In genomic region chr1:232519186-232519585, GRCh38 we compare ENCODE assay signal across 15 cellular contexts.
DNase-seq lines count a peak whose midpoint lies in the region; ATAC-seq, FAIRE-seq and TF ChIP-seq lines count a peak whose summit lies in the region.
"Had no signal": no experiment of that assay in that cellular context is flagged by ENCODE, and none has a peak within 500 bp of the region (broad histone marks: within the 10 kb centered on the region; RNA-seq: fewer than 3 reads in every experiment).

No MANE protein-coding gene starts in this region.

- peaks cover 0 to 4% (median 0%) of the 10 kb centered on the region in 7 donors for H3K4me1 Mint-ChIP-seq in naive thymus-derived CD4-positive, alpha-beta T cell

- H3K4me3 Mint-ChIP-seq in naive thymus-derived CD4-positive, alpha-beta T cell, result no peak overlapping the region
- H3K4me3 Mint-ChIP-seq: activated naive CD8-positive, alpha-beta T cell; activated T-cell treated with anti-CD3 and anti-CD28 coated beads, Interleukin-2, amount 50 U/mL, for 4 hours had no signal

- H3K4me2 ChIP-seq in HepG2 (ENCODE audit: low read depth, low read length), result no peak overlapping the region

- no peaks in the 10 kb centered on the region for H4K20me1 ChIP-seq in HepG2 (ENCODE audit: insufficient read depth, low read length)

- FAIRE-seq in HepG2 (lab: Jason Lieb, UNC), result no peak

- 8% methylated on average over 9 of the region's 11 CpGs for WGBS in HepG2 (ENCODE audit: low lambda C conversion rate)

- no peaks in the 10 kb centered on the region for H3K9me3 ChIP-seq in naive thymus-derived CD4-positive, alpha-beta T cell (ENCODE audit: control insufficient read depth in 2 of 3, low read length in 3 of 3)
- no peaks in the 10 kb centered on the region for H3K9me3 ChIP-seq in HepG2 (ENCODE audit: low read length)
- H3K9me3 ChIP-seq: body of pancreas had no signal

- BruUV-seq in HepG2 (replicated peaks; lab: Mats Ljungman, UMichigan), result no TSS peak

- TF ChIP-seq EP300 in HepG2 (IDR thresholded peaks at IDR 0.05; ENCODE audit: low read depth in 2 of 2, low read length in 2 of 2), result no peak
- no peak for TF ChIP-seq EP300 in HepG2 (CRISPR knock-in tag; IDR thresholded peaks at IDR 0.05; ENCODE audit: borderline replicate concordance)

- no peaks in the 10 kb centered on the region for H3K9me3 Mint-ChIP-seq in naive thymus-derived CD4-positive, alpha-beta T cell
- H3K9me3 Mint-ChIP-seq: activated T-cell treated with anti-CD3 and anti-CD28 coated beads, Interleukin-2, amount 50 U/mL, for 4 hours had no signal

- no peaks in the 10 kb centered on the region for H3K36me3 ChIP-seq in naive thymus-derived CD4-positive, alpha-beta T cell (ENCODE audit: control insufficient read depth in 2 of 3, insufficient read depth in 3 of 3, low read length in 3 of 3)
- no peaks in the 10 kb centered on the region for H3K36me3 ChIP-seq in HepG2 (replicated peaks in 1 of 2; ENCODE audit: control insufficient read depth in 1 of 2, insufficient read depth in 2 of 2, low read length in 2 of 2)

- peaks cover 0 to 7% of the 10 kb centered on the region in 2 donors for H3K4me1 ChIP-seq in naive thymus-derived CD4-positive, alpha-beta T cell (ENCODE audit: control insufficient read depth in 2 of 2, insufficient read depth in 2 of 2, low read length in 2 of 2)
- H3K4me1 ChIP-seq in HepG2 (ENCODE audit: insufficient read depth, low read length), result no peaks in the 10 kb centered on the region
- H3K4me1 ChIP-seq: body of pancreas had no signal

- intact Hi-C loops in naive thymus-derived CD4-positive, alpha-beta T cell (cut with micrococcal nuclease), result no loop called here
- intact Hi-C loops in HepG2 (cut with micrococcal nuclease; ENCODE audit: unreplicated experiment), result no loop called here

- H3K27ac ChIP-seq in naive thymus-derived CD4-positive, alpha-beta T cell (ENCODE audit: low read depth, low read length), result no peak overlapping the region
- no peak overlapping the region for H3K27ac ChIP-seq in HepG2 (ENCODE audit: extremely low read length, insufficient read depth, low read length)
- H3K27ac ChIP-seq: body of pancreas had no signal

- H3K27me3 Mint-ChIP-seq in naive thymus-derived CD4-positive, alpha-beta T cell, result peaks cover 0 to 30% (median 20%) of the 10 kb centered on the region in 5 donors

- in situ Hi-C loops in HepG2 (cut with HindIII; ENCODE audit: extremely low pct_ligation_motif_present, low pct_unique_long_range_greater_than_20kb), result no loop called here

- no peak overlapping the region for H2AFZ ChIP-seq in HepG2 (ENCODE audit: low read length)

- POLR2A ChIA-PET in naive thymus-derived CD4-positive, alpha-beta T cell (lab: Charles Lee), result no interaction called here
- POLR2A ChIA-PET in HepG2 (lab: Yijun Ruan, JAX), result no interaction called here

- CTCF ChIA-PET in naive thymus-derived CD4-positive, alpha-beta T cell (lab: Charles Lee), result no interaction called here
- CTCF ChIA-PET in HepG2 (lab: Yijun Ruan, JAX; ENCODE audit: low intra/inter-chr PET ratio, low total read pairs), result no interaction called here

- H3K27ac Mint-ChIP-seq in naive thymus-derived CD4-positive, alpha-beta T cell, result no peak overlapping the region
- H3K27ac Mint-ChIP-seq: activated naive CD8-positive, alpha-beta T cell had no signal

- no peaks in the 10 kb centered on the region for H3K27me3 ChIP-seq in naive thymus-derived CD4-positive, alpha-beta T cell (ENCODE audit: control insufficient read depth in 2 of 2, insufficient read depth in 2 of 2, low read length in 2 of 2)
- H3K27me3 ChIP-seq in HepG2 (ENCODE audit: control insufficient read depth in 1 of 2, insufficient read depth in 2 of 2, low read length in 2 of 2), result no peaks in the 10 kb centered on the region; a peak in 1 of 5 replicates
- H3K27me3 ChIP-seq: body of pancreas had no signal

- no peaks in the 10 kb centered on the region for H3K79me2 ChIP-seq in HepG2 (ENCODE audit: insufficient read depth, low read length)

- no peak for TF ChIP-seq POLR2A in HepG2 (IDR thresholded peaks at IDR 0.05; ENCODE audit: insufficient read depth in 1 of 2, low read depth in 2 of 2, low read length in 2 of 2)

- no peak for TF ChIP-seq RAD21 in HepG2 (CRISPR knock-in tag; IDR thresholded peaks at IDR 0.05)

- no peaks in the 10 kb centered on the region for H3K36me3 Mint-ChIP-seq in naive thymus-derived CD4-positive, alpha-beta T cell
- H3K36me3 Mint-ChIP-seq: activated naive CD8-positive, alpha-beta T cell had no signal

- no peak overlapping the region for H3K9ac ChIP-seq in HepG2 (ENCODE audit: insufficient read depth, low read depth, low read length)

- no peak for TF ChIP-seq CTCF in HepG2 (CRISPR knock-in tag; IDR thresholded peaks at IDR 0.05)

- DNase-seq in DMS153 (lab: John Stamatoyannopoulos, UW) (peak; percentile 7), NCI-H1694 treated with DMSO at 0.1 percent for 48 hours (lab: John Stamatoyannopoulos, UW) (peak; percentile 69), NCI-H774 (lab: John Stamatoyannopoulos, UW) (peak; percentile 73), medulla oblongata (ENCODE audit: extremely low spot score) (peak; percentile 20), NCI-H187 treated with DMSO at 0.1 percent for 48 hours (lab: John Stamatoyannopoulos, UW) (no peak), HepG2 (ENCODE audit: low spot score) (no peak)
- no peak for DNase-seq in activated effector memory CD4-positive, alpha-beta T cell treated with Interleukin-2 at 50 U/mL for 16 hours
- DNase-seq in naive thymus-derived CD4-positive, alpha-beta T cell, result no peak
- DNase-seq: activated CD4-positive, alpha-beta T cell treated with anti-CD3 and anti-CD28 coated beads, Interleukin-2, amount 50 U/mL, for 4 hours; activated T-cell treated with anti-CD3 and anti-CD28 coated beads, Interleukin-2, amount 50 U/mL, for 4 hours; body of pancreas; H7 had no signal

- no peak for ATAC-seq in naive thymus-derived CD4-positive, alpha-beta T cell
- no peak for ATAC-seq in HepG2
- ATAC-seq: activated T-cell treated with anti-CD3 and anti-CD28 coated beads, Interleukin-2, amount 50 U/mL, for 4 hours; body of pancreas; esophagus mucosa; sciatic nerve had no signal

- no peak overlapping the region for H3K4me3 ChIP-seq in naive thymus-derived CD4-positive, alpha-beta T cell (ENCODE audit: low read length)
- no peak overlapping the region for H3K4me3 ChIP-seq in HepG2 (replicated peaks in 1 of 3; ENCODE audit: insufficient read depth in 1 of 3, low read depth in 2 of 3, low read length in 3 of 3)
- H3K4me3 ChIP-seq: body of pancreas had no signal

TF ChIP-seq in HepG2, 621 proteins besides CTCF, POLR2A, EP300 and RAD21 (continues in another document):
- TF ChIP-seq ZBTB43 (CRISPR knock-in tag; conservative IDR thresholded peaks at IDR 0.05) (no peak), ZNF572 (CRISPR knock-in tag; IDR thresholded peaks at IDR 0.05) (no peak), GABPA (IDR thresholded peaks at IDR 0.05; ENCODE audit: low read depth, low read length) (no peak), GABPA (CRISPR knock-in tag; IDR thresholded peaks at IDR 0.05; ENCODE audit: low read depth) (no peak), ZHX1 (CRISPR knock-in tag; IDR thresholded peaks at IDR 0.05; ENCODE audit: low read depth) (no peak)

Comparison
In these comparisons a context has a peak if more than half of its experiments do, and no peak if none do; other contexts are left out.
1. DNase-seq: peak in DMS153 (single experiment), NCI-H1694 treated with DMSO at 0.1 percent for 48 hours (single experiment), NCI-H774 (single experiment) and medulla oblongata (single experiment); none in activated effector memory CD4-positive, alpha-beta T cell treated with Interleukin-2 at 50 U/mL for 16 hours (single experiment), NCI-H187 treated with DMSO at 0.1 percent for 48 hours (single experiment), naive thymus-derived CD4-positive, alpha-beta T cell (0 of 9) and HepG2 (single experiment).